In genomic region chr5:10704949-10705621, GRCh38 we compare ENCODE assay signal across 8 cellular contexts. TPM values are rescaled to one million over a fixed set of nuclear protein-coding genes. Genes with fewer than 3 reads are reported as not detected.
A peak's percentile ranks its signal among the peaks of the same experiment; 100 is the strongest.
DNase-seq lines count a peak whose midpoint lies in the region; ATAC-seq and TF ChIP-seq lines count a peak whose summit lies in the region.

No MANE protein-coding gene starts in this region.

- DNase-seq in CD1c-positive myeloid dendritic cell (ENCODE audit: extremely low spot score) (peak; percentile 55), T-helper 17 cell (no peak), immature natural killer cell (no peak), HEK293T (ENCODE audit: extremely low spot score) (no peak), iPS-NIHi11 (ENCODE audit: low spot score) (no peak), GM10266 (ENCODE audit: extremely low spot score) (no peak)
- DNase-seq in central memory CD4-positive, alpha-beta T cell, result no peak

- H3K27ac Mint-ChIP-seq in T-helper 17 cell (peak overlapping the region; percentile 81), immature natural killer cell (peak overlapping the region; percentile 41 to 86 (median 74))

- H3K9me3 Mint-ChIP-seq in immature natural killer cell, result no peaks in the 10 kb centered on the region

- ATAC-seq in HG03097 (IDR thresholded peaks at IDR 0.05; ENCODE audit: low FRiP score, unreplicated experiment) (peak; percentile 55), T-helper 17 cell (peak; percentile 59)

- CTCF ChIA-PET in HEK293T (lab: Yijun Ruan, JAX), result interaction anchor here (0.5 kb wide), 1 partner anchor 10 kb away, joined by 3 read pairs; no protein-coding TSS in a partner anchor

- H3K9me3 ChIP-seq in T-helper 17 cell (ENCODE audit: control insufficient read depth, low read length, poor library complexity, severe bottlenecking), result no peaks in the 10 kb centered on the region

- peaks cover 37% of the 10 kb centered on the region for H3K4me1 Mint-ChIP-seq in T-helper 17 cell
- peaks cover 33 to 42% of the 10 kb centered on the region in 2 donors for H3K4me1 Mint-ChIP-seq in immature natural killer cell

- H3K36me3 Mint-ChIP-seq in T-helper 17 cell (ENCODE audit: low read depth), result peaks cover 5% of the 10 kb centered on the region
- H3K36me3 Mint-ChIP-seq in immature natural killer cell, result peaks cover 0 to 5% (median 3%) of the 10 kb centered on the region in 3 donors

- no peak overlapping the region for H3K4me3 Mint-ChIP-seq in T-helper 17 cell
- peak overlapping the region in 4 of 5 donors; percentile 31 to 60 (median 53) for H3K4me3 Mint-ChIP-seq in immature natural killer cell

- POLR2A ChIA-PET in HEK293T (lab: Yijun Ruan, JAX), result no interaction called here

- no peaks in the 10 kb centered on the region for H3K27me3 Mint-ChIP-seq in T-helper 17 cell
- H3K27me3 Mint-ChIP-seq in immature natural killer cell (ENCODE audit: low read depth in 3 of 3), result peaks cover 0 to 2% (median 0%) of the 10 kb centered on the region in 3 donors

- TF ChIP-seq CTCF in GM10266 (IDR thresholded peaks at IDR 0.05; ENCODE audit: control insufficient read depth, insufficient read depth, low read depth, missing control alignments), result no peak

TF ChIP-seq in HEK293T, 16 proteins besides CTCF, POLR2A, EP300 and RAD21:
- TF ChIP-seq BHLHE40 (IDR thresholded peaks at IDR 0.05; ENCODE audit: borderline replicate concordance), result no peak
- TF ChIP-seq FOXA1 (IDR thresholded peaks at IDR 0.05), result no peak
- TF ChIP-seq SUZ12 (IDR thresholded peaks at IDR 0.05), result no peak
- no peak for TF ChIP-seq L3MBTL2 (conservative IDR thresholded peaks at IDR 0.05)
- no peak for TF ChIP-seq SP1 (IDR thresholded peaks at IDR 0.05)
- no peak for TF ChIP-seq NFRKB (IDR thresholded peaks at IDR 0.05)
- no peak for TF ChIP-seq LEF1 (IDR thresholded peaks at IDR 0.05; ENCODE audit: borderline replicate concordance)

RNA-seq across cellular contexts. Expression of gene DAP, which starts 55.9 kb away (rescaled TPM):
- total RNA-seq in T-helper 17 cell, result 10 to 100 TPM; 40.1 to 54.5 TPM
- 10 to 100 TPM; 43.1 to 87.1 (median 53.9) TPM for polyA plus RNA-seq in immature natural killer cell
